ENCODE assay signal across 11 cellular contexts in genomic region chr3:52204337-52205073, GRCh38. TPM values are rescaled to one million over a fixed set of nuclear protein-coding genes. Genes with fewer than 3 reads are reported as not detected.
DNase-seq lines count a peak whose midpoint lies in the region; ATAC-seq and TF ChIP-seq lines count a peak whose summit lies in the region.
"Had no signal": no experiment of that assay in that cellular context is flagged by ENCODE, and none has a peak within 500 bp of the region (broad histone marks: within the 10 kb centered on the region; RNA-seq: fewer than 3 reads in every experiment).

No MANE protein-coding gene starts in this region.

- no peak overlapping the region for H3K4me3 ChIP-seq in BLaER1 treated with 17β-estradiol and CSF1 and Interleukin-3, amounts not matched to agents 10 nM and 100 nM
- no peak overlapping the region for H3K4me3 ChIP-seq in HL-60 (replicated peaks; ENCODE audit: insufficient read depth, low read length)
- H3K4me3 ChIP-seq in esophagus (ENCODE audit: low read depth in 1 of 2, low read length in 2 of 2), result no peak overlapping the region
- no peak overlapping the region for H3K4me3 ChIP-seq in HAP-1

- ATAC-seq in HG03442 (IDR thresholded peaks at IDR 0.05; ENCODE audit: unreplicated experiment), result no peak
- ATAC-seq in GM18520 (IDR thresholded peaks at IDR 0.05; ENCODE audit: unreplicated experiment), result no peak
- ATAC-seq: T-cell had no signal

- DNase-seq in HL-60 (ENCODE audit: low read depth in 1 of 2, low spot score in 1 of 2), result peak in 1 of 2 experiments; percentile 53
- peak; percentile 92 for DNase-seq in NCI-H748 (lab: John Stamatoyannopoulos, UW; ENCODE audit: unreplicated experiment)
- DNase-seq in cortex of kidney (lab: John Stamatoyannopoulos, UW), result no peak
- DNase-seq in HAP-1 (ENCODE audit: low spot score in 2 of 2), result no peak
- DNase-seq: endodermal cell, islet precursor cell, T-cell had no signal

- H3K4me2 ChIP-seq in BLaER1 treated with 17β-estradiol and CSF1 and Interleukin-3, amounts not matched to agents 10 nM and 100 nM, result peak overlapping the region in 9 of 11 experiments; percentile 61 to 98 (median 93); a peak in 15 of 22 replicates

- H3K9ac ChIP-seq in BLaER1 treated with 17β-estradiol and CSF1 and Interleukin-3, amounts not matched to agents 10 nM and 100 nM, result peak overlapping the region in 2 of 11 experiments; percentile 35 to 45; a peak in 4 of 22 replicates

- peaks cover 24 to 76% (median 56%) of the 10 kb centered on the region in 10 experiments for H3K4me1 ChIP-seq in BLaER1 treated with 17β-estradiol and CSF1 and Interleukin-3, amounts not matched to agents 10 nM and 100 nM
- peaks cover 0 to 7% of the 10 kb centered on the region in 2 donors for H3K4me1 ChIP-seq in esophagus (ENCODE audit: control insufficient read depth in 2 of 2, insufficient read depth in 2 of 2, low read length in 1 of 2)
- H3K4me1 ChIP-seq in HAP-1, result no peaks in the 10 kb centered on the region; the same call in 1 of the 2 replicates

- no peaks in the 10 kb centered on the region for H3K27me3 ChIP-seq in BLaER1 treated with 17β-estradiol and CSF1 and Interleukin-3, amounts not matched to agents 10 nM and 100 nM
- H3K27me3 ChIP-seq in HL-60 (ENCODE audit: insufficient read depth, poor library complexity, severe bottlenecking) (no peaks in the 10 kb centered on the region), esophagus (ENCODE audit: control insufficient read depth in 1 of 2, insufficient read depth in 2 of 2, low read length in 2 of 2) (no peaks in the 10 kb centered on the region), HAP-1 (ENCODE audit: low read depth) (no peaks in the 10 kb centered on the region)

- TF ChIP-seq CTCF in HL-60 (IDR thresholded peaks at IDR 0.05; ENCODE audit: insufficient read depth, low read length), result no peak

- 45 to 62% methylated on average over 10 of the region's 10 CpGs for WGBS in esophagus, 2 donors

- H3K36me3 ChIP-seq in BLaER1 treated with 17β-estradiol and CSF1 and Interleukin-3, amounts not matched to agents 10 nM and 100 nM, result peaks cover 77 to 100% (median 98%) of the 10 kb centered on the region in 11 experiments
- H3K36me3 ChIP-seq in esophagus (ENCODE audit: control insufficient read depth in 2 of 2, insufficient read depth in 2 of 2, low read length in 1 of 2), result peaks cover 12 to 23% of the 10 kb centered on the region in 2 donors
- H3K36me3 ChIP-seq in HAP-1 (replicated peaks), result peaks cover 93% of the 10 kb centered on the region

- H3K27ac ChIP-seq in BLaER1 treated with 17β-estradiol and CSF1 and Interleukin-3, amounts not matched to agents 10 nM and 100 nM, result peak overlapping the region in 7 of 11 experiments; percentile 49 to 94 (median 73); a peak in 10 of 22 replicates
- H3K27ac ChIP-seq in HL-60 (replicated peaks), result peak overlapping the region; percentile 88
- peak overlapping the region; percentile 7 to 55 for H3K27ac ChIP-seq in esophagus (ENCODE audit: low read depth in 2 of 2, low read length in 1 of 2)

- peaks cover 0 to 91% (median 16%) of the 10 kb centered on the region in 11 experiments; a peak in 13 of 22 replicates for H4K20me1 ChIP-seq in BLaER1 treated with 17β-estradiol and CSF1 and Interleukin-3, amounts not matched to agents 10 nM and 100 nM

- in situ Hi-C loops in HAP-1 (cut with MboI; ENCODE audit: low sequenced_read_pairs), result no loop called here

- H3K9me3 ChIP-seq in BLaER1 treated with 17β-estradiol and CSF1 and Interleukin-3, amounts not matched to agents 10 nM and 100 nM (replicated peaks in 1 of 11), result no peaks in the 10 kb centered on the region
- no peaks in the 10 kb centered on the region for H3K9me3 ChIP-seq in esophagus (ENCODE audit: control insufficient read depth in 2 of 2, insufficient read depth in 1 of 2, low read depth in 1 of 2, low read length in 1 of 2)
- H3K9me3 ChIP-seq in HAP-1, result no peaks in the 10 kb centered on the region

RNA-seq across cellular contexts. Expression of gene ALAS1, which starts 6.5 kb away (rescaled TPM):
- polyA plus RNA-seq in esophagus, result 10 to 100 TPM; 17.2 to 36.4 TPM

RNA-seq across cellular contexts. Expression of gene TLR9, which starts 20.9 kb away (rescaled TPM):
- polyA plus RNA-seq in esophagus, result under 1 TPM; 0.10 to 0.14 TPM

RNA-seq across cellular contexts. Expression of gene TWF2, which starts 34.5 kb away (rescaled TPM):
- 10 to 100 TPM; 22.0 to 40.3 TPM for polyA plus RNA-seq in esophagus

RNA-seq across cellular contexts. Expression of gene PPM1M, which starts 41.1 kb away (rescaled TPM):
- 10 to 100 TPM; 10.1 to 15.6 TPM for polyA plus RNA-seq in esophagus

RNA-seq across cellular contexts. Expression of gene POC1A, which starts 50.3 kb away (rescaled TPM):
- 1 to 10 TPM; 1.7 to 5.2 TPM for polyA plus RNA-seq in esophagus

Comparison
In these comparisons a context has a peak if more than half of its experiments do, and no peak if none do; other contexts are left out.
1. H3K27ac ChIP-seq: peak in every context shown above with its lines; median percentile 88 in HL-60; 73 in BLaER1 treated with 17β-estradiol and CSF1 and Interleukin-3, amounts not matched to agents 10 nM and 100 nM; 31 in esophagus.